ENCODE assay signal across 8 cellular contexts in the genomic region with DNA sequence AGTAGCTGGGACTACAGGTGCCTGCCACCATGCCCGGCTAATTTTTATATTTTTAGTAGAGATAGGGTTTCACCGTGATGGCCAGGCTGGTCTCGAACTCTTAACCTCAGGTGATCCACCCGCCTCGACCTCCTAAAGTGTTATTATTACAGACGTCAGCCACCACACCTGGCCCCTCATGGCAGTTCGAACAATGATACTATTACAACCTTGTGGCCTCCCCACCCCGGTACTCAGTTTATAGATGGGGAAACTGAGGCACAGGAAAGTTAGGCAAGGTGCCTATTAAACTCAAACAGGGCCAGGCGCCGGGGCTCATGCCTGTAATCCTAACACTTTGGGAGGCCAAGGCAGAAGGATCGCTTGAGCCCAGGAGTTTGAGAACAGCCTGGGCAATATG. TPM values are rescaled to one million over a fixed set of nuclear protein-coding genes. Genes with fewer than 3 reads are reported as not detected.
DNase-seq lines count a peak whose midpoint lies in the region; ATAC-seq and TF ChIP-seq lines count a peak whose summit lies in the region.
"Not testable (repeated sequence)": the region's sequence is repeated elsewhere in the genome, so short reads cannot be mapped to it uniquely, and the experiment has no call there.
"Had no signal": no experiment of that assay in that cellular context is flagged by ENCODE, and none has a peak within 500 bp of the region (broad histone marks: within the 10 kb centered on the region; RNA-seq: fewer than 3 reads in every experiment).

No MANE protein-coding gene starts in this region.

- DNase-seq in Calu3; central memory CD8-positive, alpha-beta T cell (ENCODE audit: low spot score in 2 of 2); immature natural killer cell; natural killer cell; stimulated activated effector memory CD8-positive, alpha-beta T cell treated with anti-CD3 and anti-CD28 coated beads, Interleukin-12 subunit alpha, Interleukin-12 subunit beta, amount 100 ng/mL, for 72 hours (ENCODE audit: low spot score in 2 of 2): not testable (repeated sequence)

- H3K4me3 Mint-ChIP-seq in Calu3 (ENCODE audit: low read depth, unreplicated experiment) (peak overlapping the region; percentile 84), immature natural killer cell (peak overlapping the region; percentile 97 to 100 (median 99)), natural killer cell (peak overlapping the region; percentile 98)
- peak overlapping the region; percentile 92 for H3K4me3 Mint-ChIP-seq in T-helper 1 cell treated with Interleukin-12 subunit alpha and Interleukin-12 subunit beta and Interleukin-4 antibody, amounts not matched to agents 30 μg/mL and 1 μg/mL, for 36 hours
- peak overlapping the region; percentile 98 for H3K4me3 Mint-ChIP-seq in activated T-helper 17 cell treated with anti-CD3 and anti-CD28 coated beads, Interleukin-2, amount 50 U/mL, for 72 hours
- H3K4me3 Mint-ChIP-seq in central memory CD8-positive, alpha-beta T cell, result peak overlapping the region; percentile 100
- H3K4me3 Mint-ChIP-seq in stimulated activated effector memory CD8-positive, alpha-beta T cell treated with anti-CD3 and anti-CD28 coated beads, Interleukin-12 subunit alpha, Interleukin-12 subunit beta, amount 100 ng/mL, for 72 hours, result peak overlapping the region; percentile 98

- not testable (repeated sequence) for H3K9me3 Mint-ChIP-seq in Calu3 (ENCODE audit: low read depth, unreplicated experiment); T-helper 1 cell treated with Interleukin-12 subunit alpha and Interleukin-12 subunit beta and Interleukin-4 antibody, amounts not matched to agents 30 μg/mL and 1 μg/mL, for 36 hours; activated T-helper 17 cell treated with anti-CD3 and anti-CD28 coated beads, Interleukin-2, amount 50 U/mL, for 72 hours; central memory CD8-positive, alpha-beta T cell; immature natural killer cell; natural killer cell; stimulated activated effector memory CD8-positive, alpha-beta T cell treated with anti-CD3 and anti-CD28 coated beads, Interleukin-12 subunit alpha, Interleukin-12 subunit beta, amount 100 ng/mL, for 72 hours

- not testable (repeated sequence) for H3K27me3 Mint-ChIP-seq in Calu3 (ENCODE audit: unreplicated experiment); T-helper 1 cell treated with Interleukin-12 subunit alpha and Interleukin-12 subunit beta and Interleukin-4 antibody, amounts not matched to agents 30 μg/mL and 1 μg/mL, for 36 hours (ENCODE audit: low read depth); activated T-helper 17 cell treated with anti-CD3 and anti-CD28 coated beads, Interleukin-2, amount 50 U/mL, for 72 hours; central memory CD8-positive, alpha-beta T cell; natural killer cell (ENCODE audit: low read depth in 2 of 2)
- H3K27me3 Mint-ChIP-seq in immature natural killer cell (ENCODE audit: low read depth in 3 of 3), result peaks cover 10 to 19% (median 10%) of the 10 kb centered on the region in 3 donors

- intact Hi-C loops in Calu3 (cut with micrococcal nuclease; ENCODE audit: unreplicated experiment); natural killer cell (cut with micrococcal nuclease): not testable (repeated sequence)

- not testable (repeated sequence) for TF ChIP-seq CTCF in Calu3 (IDR thresholded peaks at IDR 0.05; ENCODE audit: unreplicated experiment); natural killer cell (IDR thresholded peaks at IDR 0.05)

- BruUV-seq in Calu3 (replicated peaks; lab: Mats Ljungman, UMichigan), result not testable (repeated sequence)

- peaks cover 92% of the 10 kb centered on the region for H3K36me3 Mint-ChIP-seq in Calu3 (ENCODE audit: insufficient read depth, unreplicated experiment)
- H3K36me3 Mint-ChIP-seq in T-helper 1 cell treated with Interleukin-12 subunit alpha and Interleukin-12 subunit beta and Interleukin-4 antibody, amounts not matched to agents 30 μg/mL and 1 μg/mL, for 36 hours (ENCODE audit: low read depth), result peaks cover 19% of the 10 kb centered on the region
- peaks cover 76% of the 10 kb centered on the region for H3K36me3 Mint-ChIP-seq in activated T-helper 17 cell treated with anti-CD3 and anti-CD28 coated beads, Interleukin-2, amount 50 U/mL, for 72 hours (ENCODE audit: low read depth)
- peaks cover 18% of the 10 kb centered on the region for H3K36me3 Mint-ChIP-seq in central memory CD8-positive, alpha-beta T cell (ENCODE audit: insufficient read depth)
- not testable (repeated sequence) for H3K36me3 Mint-ChIP-seq in immature natural killer cell, natural killer cell
- peaks cover 73% of the 10 kb centered on the region for H3K36me3 Mint-ChIP-seq in stimulated activated effector memory CD8-positive, alpha-beta T cell treated with anti-CD3 and anti-CD28 coated beads, Interleukin-12 subunit alpha, Interleukin-12 subunit beta, amount 100 ng/mL, for 72 hours

- H3K4me1 Mint-ChIP-seq in Calu3 (ENCODE audit: low read depth, unreplicated experiment), result peaks cover 57% of the 10 kb centered on the region
- H3K4me1 Mint-ChIP-seq in T-helper 1 cell treated with Interleukin-12 subunit alpha and Interleukin-12 subunit beta and Interleukin-4 antibody, amounts not matched to agents 30 μg/mL and 1 μg/mL, for 36 hours (ENCODE audit: low read depth), result peaks cover 39% of the 10 kb centered on the region
- H3K4me1 Mint-ChIP-seq in activated T-helper 17 cell treated with anti-CD3 and anti-CD28 coated beads, Interleukin-2, amount 50 U/mL, for 72 hours, result peaks cover 26% of the 10 kb centered on the region
- peaks cover 57% of the 10 kb centered on the region for H3K4me1 Mint-ChIP-seq in central memory CD8-positive, alpha-beta T cell
- H3K4me1 Mint-ChIP-seq in immature natural killer cell, result peaks cover 67 to 72% of the 10 kb centered on the region in 2 donors
- H3K4me1 Mint-ChIP-seq in natural killer cell, result peaks cover 49 to 74% of the 10 kb centered on the region in 2 donors
- peaks cover 52% of the 10 kb centered on the region for H3K4me1 Mint-ChIP-seq in stimulated activated effector memory CD8-positive, alpha-beta T cell treated with anti-CD3 and anti-CD28 coated beads, Interleukin-12 subunit alpha, Interleukin-12 subunit beta, amount 100 ng/mL, for 72 hours

- H3K27ac Mint-ChIP-seq in Calu3 (ENCODE audit: unreplicated experiment), result peak overlapping the region; percentile 65
- H3K27ac Mint-ChIP-seq in T-helper 1 cell treated with Interleukin-12 subunit alpha and Interleukin-12 subunit beta and Interleukin-4 antibody, amounts not matched to agents 30 μg/mL and 1 μg/mL, for 36 hours, result peak overlapping the region; percentile 62
- H3K27ac Mint-ChIP-seq in activated T-helper 17 cell treated with anti-CD3 and anti-CD28 coated beads, Interleukin-2, amount 50 U/mL, for 72 hours, result not testable (repeated sequence)
- H3K27ac Mint-ChIP-seq in central memory CD8-positive, alpha-beta T cell (ENCODE audit: low read depth), result peak overlapping the region; percentile 99
- peak overlapping the region; percentile 94 to 98 (median 96) for H3K27ac Mint-ChIP-seq in immature natural killer cell
- H3K27ac Mint-ChIP-seq in natural killer cell, result peak overlapping the region; percentile 81 to 97
- H3K27ac Mint-ChIP-seq in stimulated activated effector memory CD8-positive, alpha-beta T cell treated with anti-CD3 and anti-CD28 coated beads, Interleukin-12 subunit alpha, Interleukin-12 subunit beta, amount 100 ng/mL, for 72 hours, result peak overlapping the region; percentile 94

- CTCF ChIA-PET in Calu3 (lab: Charles Lee), result not testable (repeated sequence)

- ATAC-seq in activated T-helper 17 cell treated with anti-CD3 and anti-CD28 coated beads, Interleukin-2, amount 50 U/mL, for 72 hours (replicated peaks); central memory CD8-positive, alpha-beta T cell (replicated peaks; ENCODE audit: extremely low read depth, poor library complexity, severe bottlenecking); natural killer cell; stimulated activated effector memory CD8-positive, alpha-beta T cell treated with anti-CD3 and anti-CD28 coated beads, Interleukin-12 subunit alpha, Interleukin-12 subunit beta, amount 100 ng/mL, for 72 hours: not testable (repeated sequence)

RNA-seq across cellular contexts. Expression of gene VASP, which starts 3.1 kb away (rescaled TPM):
- total RNA-seq in Calu3 (2022) (194 and 219 TPM in 2 replicates), natural killer cell (100 to 1,000 TPM; 192 to 244 (median 237) TPM)
- total RNA-seq in activated T-helper 17 cell treated with anti-CD3 and anti-CD28 coated beads, Interleukin-2, amount 50 U/mL, for 72 hours, result 100 to 1,000 TPM; 151 to 196 TPM
- polyA plus RNA-seq in immature natural killer cell, result 100 to 1,000 TPM in 1 of 3 donors, 10 to 100 TPM in 2; 91.2 to 126 (median 93.4) TPM

RNA-seq across cellular contexts. Expression of gene PPM1N, which starts 12.1 kb away (rescaled TPM):
- total RNA-seq in Calu3 (2022) (5.0 and 6.8 TPM in 2 replicates), natural killer cell (1 to 10 TPM; 5.1 to 8.3 (median 6.8) TPM)
- total RNA-seq in activated T-helper 17 cell treated with anti-CD3 and anti-CD28 coated beads, Interleukin-2, amount 50 U/mL, for 72 hours, result 1 to 10 TPM; 4.3 to 5.2 TPM
- 1 to 10 TPM; 3.9 to 5.7 (median 4.0) TPM for polyA plus RNA-seq in immature natural killer cell
- total RNA-seq: progenitor cell of endocrine pancreas had no signal

RNA-seq across cellular contexts. Expression of gene RTN2, which starts 13.5 kb away (rescaled TPM):
- total RNA-seq in Calu3 (2022), result 5.7 and 7.2 TPM in 2 replicates
- total RNA-seq in activated T-helper 17 cell treated with anti-CD3 and anti-CD28 coated beads, Interleukin-2, amount 50 U/mL, for 72 hours, result 1 to 10 TPM; 5.3 to 8.6 TPM
- polyA plus RNA-seq in immature natural killer cell, result under 1 TPM in 2 of 3 donors, not detected in 1; 0.48 to 0.80 TPM
- total RNA-seq in natural killer cell, result 1 to 10 TPM; 1.9 to 5.5 (median 3.0) TPM

RNA-seq across cellular contexts. Expression of gene FOSB, which starts 42.6 kb away (rescaled TPM):
- total RNA-seq in Calu3 (2022), result 18.7 and 23.8 TPM in 2 replicates
- 10 to 100 TPM; 20.7 to 39.2 TPM for total RNA-seq in activated T-helper 17 cell treated with anti-CD3 and anti-CD28 coated beads, Interleukin-2, amount 50 U/mL, for 72 hours
- polyA plus RNA-seq in immature natural killer cell, result 10 to 100 TPM; 11.6 to 30.1 (median 11.6) TPM
- total RNA-seq in natural killer cell, result 1,000 to 10,000 TPM in 2 of 3 donors, 100 to 1,000 TPM in 1; 784 to 1,837 (median 1,121) TPM
